9 cellular contexts compared by ENCODE assay signal in the genomic region with DNA sequence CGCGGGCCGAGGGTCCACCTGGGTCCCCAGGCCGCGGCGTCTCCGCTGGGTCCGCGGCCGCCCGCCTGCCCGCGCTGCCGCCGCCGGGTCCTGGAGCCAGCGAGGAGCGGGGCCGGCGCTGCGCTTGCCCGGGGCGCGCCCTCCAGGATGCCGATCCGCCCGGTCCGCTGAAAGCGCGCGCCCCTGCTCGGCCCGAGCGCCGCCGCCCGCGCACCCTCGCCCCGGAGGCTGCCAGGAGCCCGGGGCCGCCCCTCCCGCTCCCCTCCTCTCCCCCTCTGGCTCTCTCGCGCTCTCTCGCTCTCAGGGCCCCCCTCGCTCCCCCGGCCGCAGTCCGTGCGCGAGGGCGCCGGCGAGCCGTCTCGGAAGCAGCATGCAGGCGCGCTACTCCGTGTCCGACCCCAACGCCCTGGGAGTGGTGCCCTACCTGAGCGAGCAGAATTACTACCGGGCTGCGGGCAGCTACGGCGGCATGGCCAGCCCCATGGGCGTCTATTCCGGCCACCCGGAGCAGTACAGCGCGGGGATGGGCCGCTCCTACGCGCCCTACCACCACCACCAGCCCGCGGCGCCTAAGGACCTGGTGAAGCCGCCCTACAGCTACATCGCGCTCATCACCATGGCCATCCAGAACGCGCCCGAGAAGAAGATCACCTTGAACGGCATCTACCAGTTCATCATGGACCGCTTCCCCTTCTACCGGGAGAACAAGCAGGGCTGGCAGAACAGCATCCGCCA. TPM values are rescaled to one million over a fixed set of nuclear protein-coding genes. Genes with fewer than 3 reads are reported as not detected.
DNase-seq lines count a peak whose midpoint lies in the region; ATAC-seq and TF ChIP-seq lines count a peak whose summit lies in the region.
"Had no signal": no experiment of that assay in that cellular context is flagged by ENCODE, and none has a peak within 500 bp of the region (broad histone marks: within the 10 kb centered on the region; RNA-seq: fewer than 3 reads in every experiment).

No MANE protein-coding gene starts in this region.

- H3K9me3 ChIP-seq in CD8-positive, alpha-beta T cell (ENCODE audit: low read length), result no peaks in the 10 kb centered on the region
- peaks cover 2% of the 10 kb centered on the region for H3K9me3 ChIP-seq in neuron (ENCODE audit: low read length)

- H3K4me3 Mint-ChIP-seq in CD8-positive, alpha-beta T cell, result peak overlapping the region; percentile 29
- H3K4me3 Mint-ChIP-seq in stimulated activated memory B cell treated with anti-CD40 and anti-IgM and Interleukin-4, amounts not matched to agents 10 μg/mL and 1 μg/mL and 100 μg/mL, for 72 hours, result no peak overlapping the region

- ATAC-seq in CD8-positive, alpha-beta T cell, result no peak
- peak; percentile 23 for ATAC-seq in SK-N-SH treated with all-trans-retinoic acid at 6 μM for 48 hours
- no peak for ATAC-seq in GM21717 (IDR thresholded peaks at IDR 0.05; ENCODE audit: unreplicated experiment)
- ATAC-seq in stimulated activated memory B cell treated with anti-CD40 and anti-IgM and Interleukin-4, amounts not matched to agents 10 μg/mL and 1 μg/mL and 100 μg/mL, for 72 hours, result no peak

- peaks cover 23% of the 10 kb centered on the region for H3K4me1 Mint-ChIP-seq in CD8-positive, alpha-beta T cell (ENCODE audit: low read depth)
- H3K4me1 Mint-ChIP-seq in stimulated activated memory B cell treated with anti-CD40 and anti-IgM and Interleukin-4, amounts not matched to agents 10 μg/mL and 1 μg/mL and 100 μg/mL, for 72 hours, result peaks cover 21% of the 10 kb centered on the region

- peaks cover 36% of the 10 kb centered on the region for H3K27me3 ChIP-seq in CD8-positive, alpha-beta T cell (ENCODE audit: insufficient read depth, low read length)
- H3K27me3 ChIP-seq in neuron (ENCODE audit: insufficient read depth, low read length), result peaks cover 80% of the 10 kb centered on the region

- H3K4me3 ChIP-seq in CD8-positive, alpha-beta T cell (ENCODE audit: low read depth, low read length), result no peak overlapping the region
- H3K4me3 ChIP-seq in neuron (ENCODE audit: low read length), result peak overlapping the region; percentile 20

- peaks cover 66% of the 10 kb centered on the region for H3K27me3 Mint-ChIP-seq in CD8-positive, alpha-beta T cell (ENCODE audit: low read depth)
- peaks cover 74% of the 10 kb centered on the region for H3K27me3 Mint-ChIP-seq in stimulated activated memory B cell treated with anti-CD40 and anti-IgM and Interleukin-4, amounts not matched to agents 10 μg/mL and 1 μg/mL and 100 μg/mL, for 72 hours

- peaks cover 22% of the 10 kb centered on the region for H3K4me1 ChIP-seq in CD8-positive, alpha-beta T cell (ENCODE audit: insufficient read depth, low read length)
- peaks cover 6% of the 10 kb centered on the region for H3K4me1 ChIP-seq in neuron (ENCODE audit: insufficient read depth, low read length)

- H2AFZ ChIP-seq in neuron (ENCODE audit: low read depth, low read length), result no peak overlapping the region

- POLR2A ChIA-PET in CD8-positive, alpha-beta T cell (lab: Charles Lee), result no interaction called here

- intact Hi-C loops in CD8-positive, alpha-beta T cell (cut with DNase I, micrococcal nuclease), result loop anchor here in 1 of 2 experiments (10.0 kb wide), 2 partner anchors 198 to 498 kb away; no protein-coding TSS in a partner anchor

- H3K36me3 ChIP-seq in CD8-positive, alpha-beta T cell (ENCODE audit: insufficient read depth, low read length), result no peaks in the 10 kb centered on the region
- H3K36me3 ChIP-seq in neuron (ENCODE audit: insufficient read depth, low read length), result no peaks in the 10 kb centered on the region

- no peaks in the 10 kb centered on the region for H3K36me3 Mint-ChIP-seq in CD8-positive, alpha-beta T cell
- no peaks in the 10 kb centered on the region for H3K36me3 Mint-ChIP-seq in stimulated activated memory B cell treated with anti-CD40 and anti-IgM and Interleukin-4, amounts not matched to agents 10 μg/mL and 1 μg/mL and 100 μg/mL, for 72 hours

- no peak for DNase-seq in CD8-positive, alpha-beta T cell
- DNase-seq in fibroblast of gingiva (ENCODE audit: low read depth), result peak; percentile 84
- no peak for DNase-seq in GOT3 (lab: John Stamatoyannopoulos, UW)
- DNase-seq in NCI-H1930 (lab: John Stamatoyannopoulos, UW), result no peak
- DNase-seq: NCI-H187 treated with DMSO at 0.1 percent for 48 hours had no signal

- CTCF ChIA-PET in CD8-positive, alpha-beta T cell (lab: Charles Lee), result interaction anchor here (1.0 kb wide), 1 partner anchor 1069 kb away, joined by 3 read pairs; no protein-coding TSS in a partner anchor

- no peak for TF ChIP-seq CTCF in CD8-positive, alpha-beta T cell (IDR thresholded peaks at IDR 0.05)

- no peaks in the 10 kb centered on the region for H3K9me3 Mint-ChIP-seq in CD8-positive, alpha-beta T cell
- no peaks in the 10 kb centered on the region for H3K9me3 Mint-ChIP-seq in stimulated activated memory B cell treated with anti-CD40 and anti-IgM and Interleukin-4, amounts not matched to agents 10 μg/mL and 1 μg/mL and 100 μg/mL, for 72 hours

- no peak overlapping the region for H3K27ac ChIP-seq in CD8-positive, alpha-beta T cell (ENCODE audit: low read depth, low read length)

- H3K27ac Mint-ChIP-seq in CD8-positive, alpha-beta T cell, result no peak overlapping the region
- H3K27ac Mint-ChIP-seq in stimulated activated memory B cell treated with anti-CD40 and anti-IgM and Interleukin-4, amounts not matched to agents 10 μg/mL and 1 μg/mL and 100 μg/mL, for 72 hours, result no peak overlapping the region

TF ChIP-seq in SK-N-SH treated with all-trans-retinoic acid at 6 μM for 48 hours, 23 proteins besides CTCF, POLR2A, EP300 and RAD21:
- TF ChIP-seq ARNTL (CRISPR knock-in tag; IDR thresholded peaks at IDR 0.05; ENCODE audit: borderline replicate concordance, low read depth) (no peak), ZC3H10 (CRISPR knock-in tag; IDR thresholded peaks at IDR 0.05) (no peak), RARB (CRISPR knock-in tag; IDR thresholded peaks at IDR 0.05) (no peak), BACH2 (CRISPR knock-in tag; IDR thresholded peaks at IDR 0.05; ENCODE audit: borderline replicate concordance) (no peak), ZNF8 (CRISPR knock-in tag; IDR thresholded peaks at IDR 0.05) (no peak), TSHZ2 (CRISPR knock-in tag; IDR thresholded peaks at IDR 0.05) (no peak), SNAI2 (CRISPR knock-in tag; IDR thresholded peaks at IDR 0.05) (no peak), ZNF70 (CRISPR knock-in tag; IDR thresholded peaks at IDR 0.05) (no peak)

RNA-seq across cellular contexts. Expression of gene FOXC2, which starts 0.5 kb away (rescaled TPM):
- under 1 TPM in 1 of 2 experiments, not detected in 1; 0.16 TPM for total RNA-seq in CD8-positive, alpha-beta T cell

RNA-seq across cellular contexts. Expression of gene FOXL1, which starts 11.2 kb away (rescaled TPM):
- under 1 TPM in 1 of 2 experiments, not detected in 1; 0.11 TPM for total RNA-seq in CD8-positive, alpha-beta T cell

RNA-seq across cellular contexts. Expression of gene MTHFSD, which starts 12.1 kb away (rescaled TPM):
- 1 to 10 TPM; 6.2 to 7.8 TPM for total RNA-seq in CD8-positive, alpha-beta T cell

RNA-seq across cellular contexts. Expression of gene FOXF1, which starts 56.8 kb away (rescaled TPM):
- not detected for total RNA-seq in CD8-positive, alpha-beta T cell
